Comparison of ENCODE assay signal across 27 cellular contexts in genomic region chr14:86712176-86712575, GRCh38.
DNase-seq lines count a peak whose midpoint lies in the region; ATAC-seq and TF ChIP-seq lines count a peak whose summit lies in the region.
"Had no signal": no experiment of that assay in that cellular context is flagged by ENCODE, and none has a peak within 500 bp of the region (broad histone marks: within the 10 kb centered on the region; RNA-seq: fewer than 3 reads in every experiment).

No MANE protein-coding gene starts in this region.

- no TSS peak for BruUV-seq in Calu3 (replicated peaks; lab: Mats Ljungman, UMichigan)

- CTCF ChIA-PET in Calu3 (lab: Charles Lee): no interaction called here

- H3K27ac Mint-ChIP-seq in Calu3 (ENCODE audit: unreplicated experiment): no peak overlapping the region
- H3K27ac Mint-ChIP-seq: activated naive CD8-positive, alpha-beta T cell treated with anti-CD3 and anti-CD28 coated beads, Interleukin-2, amount 50 U/mL, for 24 hours; naive thymus-derived CD8-positive, alpha-beta T cell; stimulated activated naive CD8-positive, alpha-beta T cell treated with anti-CD3 and anti-CD28 coated beads, Interleukin-15, Interleukin-2, amounts not matched to agents 100 ng/mL and 50 ng/mL, for 24 hours; WTC11 had no signal

- no peak overlapping the region for H3K4me3 Mint-ChIP-seq in Calu3 (ENCODE audit: low read depth, unreplicated experiment)
- H3K4me3 Mint-ChIP-seq: activated naive CD8-positive, alpha-beta T cell treated with anti-CD3 and anti-CD28 coated beads, Interleukin-2, amount 50 U/mL, for 24 hours; activated T-cell treated with anti-CD3 and anti-CD28 coated beads, Interleukin-2, amount 50 U/mL, for 4 hours; naive thymus-derived CD8-positive, alpha-beta T cell; stimulated activated naive CD8-positive, alpha-beta T cell treated with anti-CD3 and anti-CD28 coated beads, Interleukin-15, Interleukin-2, amounts not matched to agents 100 ng/mL and 50 ng/mL, for 24 hours; WTC11 had no signal

- no peaks in the 10 kb centered on the region for H3K36me3 Mint-ChIP-seq in Calu3 (ENCODE audit: insufficient read depth, unreplicated experiment)
- H3K36me3 Mint-ChIP-seq: naive thymus-derived CD8-positive, alpha-beta T cell; WTC11 had no signal

- peaks cover 36% of the 10 kb centered on the region for H3K4me1 Mint-ChIP-seq in Calu3 (ENCODE audit: low read depth, unreplicated experiment)
- H3K4me1 Mint-ChIP-seq: activated naive CD8-positive, alpha-beta T cell treated with anti-CD3 and anti-CD28 coated beads, Interleukin-2, amount 50 U/mL, for 24 hours; naive thymus-derived CD8-positive, alpha-beta T cell had no signal

- H3K27me3 Mint-ChIP-seq in Calu3 (ENCODE audit: unreplicated experiment): no peaks in the 10 kb centered on the region
- H3K27me3 Mint-ChIP-seq: activated naive CD8-positive, alpha-beta T cell treated with anti-CD3 and anti-CD28 coated beads, Interleukin-2, amount 50 U/mL, for 24 hours; stimulated activated naive CD8-positive, alpha-beta T cell treated with anti-CD3 and anti-CD28 coated beads, Interleukin-15, Interleukin-2, amounts not matched to agents 100 ng/mL and 50 ng/mL, for 24 hours had no signal

- intact Hi-C loops in Calu3 (cut with micrococcal nuclease; ENCODE audit: unreplicated experiment): no loop called here

- H3K4me3 ChIP-seq in choroid plexus epithelial cell (ENCODE audit: low read depth, low read length): no peak overlapping the region
- H3K4me3 ChIP-seq: body of pancreas, thyroid gland had no signal

- peak; percentile 77 for DNase-seq in SIG-M5 treated with dmso at 0.1 percent for 504 hours (lab: John Stamatoyannopoulos, UW; ENCODE audit: unreplicated experiment)
- no peak for DNase-seq in SIG-M5 (lab: John Stamatoyannopoulos, UW)
- DNase-seq in MV-4-11 (lab: John Stamatoyannopoulos, UW): peak; percentile 85
- DNase-seq in choroid plexus epithelial cell (ENCODE audit: low read depth): peak; percentile 12
- peak; percentile 26 for DNase-seq in renal cortical epithelial cell (ENCODE audit: low read depth)
- DNase-seq in DMS 273 treated with DMSO at 0.1 percent for 48 hours (lab: John Stamatoyannopoulos, UW): no peak
- DNase-seq in Calu3: no peak
- DNase-seq: activated CD4-positive, alpha-beta T cell treated with anti-CD3 and anti-CD28 coated beads, Interleukin-2, amount 50 U/mL, for 1 hour; activated gamma-delta T cell treated with Interleukin-2 at 50 U/mL for 16 hours; activated naive CD8-positive, alpha-beta T cell treated with anti-CD3 and anti-CD28 coated beads, Interleukin-2, amount 50 U/mL, for 24 hours; activated T-cell treated with anti-CD3 and anti-CD28 coated beads, Interleukin-2, amount 50 U/mL, for 4 hours; AML-193; body of pancreas; cerebellar nuclear complex; GDM1; glutamatergic neuron; H7; kidney; naive thymus-derived CD8-positive, alpha-beta T cell; NCI-H1092 treated with DMSO at 0.1 percent for 48 hours; NCI-H187; NCI-H345; SHP77; thyroid gland had no signal

- no peaks in the 10 kb centered on the region for H3K9me3 Mint-ChIP-seq in Calu3 (ENCODE audit: low read depth, unreplicated experiment)
- H3K9me3 Mint-ChIP-seq: WTC11 had no signal

- TF ChIP-seq CTCF in choroid plexus epithelial cell (conservative IDR thresholded peaks at IDR 0.05; ENCODE audit: low read depth, low read length) (no peak), Calu3 (IDR thresholded peaks at IDR 0.05; ENCODE audit: unreplicated experiment) (no peak)

- ATAC-seq in GM19395 (IDR thresholded peaks at IDR 0.05; ENCODE audit: unreplicated experiment): no peak
- ATAC-seq: activated naive CD8-positive, alpha-beta T cell treated with anti-CD3 and anti-CD28 coated beads, Interleukin-2, amount 50 U/mL, for 24 hours; activated T-cell treated with anti-CD3 and anti-CD28 coated beads, Interleukin-2, amount 50 U/mL, for 4 hours; body of pancreas; naive thymus-derived CD8-positive, alpha-beta T cell; WTC11 had no signal

Comparison
In these comparisons a context has a peak if more than half of its experiments do, and no peak if none do; other contexts are left out.
1. DNase-seq: peak in SIG-M5 treated with dmso at 0.1 percent for 504 hours (single experiment), MV-4-11 (single experiment), choroid plexus epithelial cell (single experiment) and renal cortical epithelial cell (single experiment); none in SIG-M5 (single experiment), DMS 273 treated with DMSO at 0.1 percent for 48 hours (single experiment) and Calu3 (single experiment).